Comparison of ENCODE assay signal across 14 cellular contexts in genomic region chr1:115644109-115644508, GRCh38.
"Had no signal": no experiment of that assay in that cellular context is flagged by ENCODE, and none has a peak within 500 bp of the region (broad histone marks: within the 10 kb centered on the region; RNA-seq: fewer than 3 reads in every experiment).

No MANE protein-coding gene starts in this region.

- H3K9me3 ChIP-seq: psoas muscle, thyroid gland had no signal

- H3K36me3 ChIP-seq: esophagus squamous epithelium, sigmoid colon, thyroid gland had no signal

- DNase-seq: activated B cell treated with CpG ODN at 0.5 μM for 24 hours; activated CD4-positive, alpha-beta T cell treated with anti-CD3 and anti-CD28 coated beads, Interleukin-2, amount 10 ng/mL, durations not matched to agents 24 days and 14 days; activated CD8-positive, alpha-beta memory T cell treated with anti-CD3 and anti-CD28 coated beads, Interleukin-2, amount 50 U/mL, for 48 hours; activated gamma-delta T cell; activated T-cell treated with anti-CD3 and anti-CD28 coated beads, Interleukin-2, amount 50 U/mL, for 72 hours; esophagus squamous epithelium; psoas muscle; sigmoid colon; stimulated activated CD4-positive, alpha-beta T cell treated with anti-CD3 and anti-CD28 coated beads, Interleukin-2, amount 100 ng/mL, for 24 hours; T-helper 2 cell; thyroid gland had no signal

- H3K27me3 Mint-ChIP-seq: central memory CD8-positive, alpha-beta T cell had no signal

- H3K4me3 Mint-ChIP-seq: activated B cell treated with CpG ODN at 0.5 μM for 24 hours had no signal

- ATAC-seq: activated naive CD4-positive, alpha-beta T cell treated with anti-CD3 and anti-CD28 coated beads, Interleukin-2, amount 50 U/mL, for 72 hours; activated T-cell treated with anti-CD3 and anti-CD28 coated beads, Interleukin-2, amount 50 U/mL, for 72 hours; psoas muscle had no signal

- H3K4me3 ChIP-seq: coronary artery, psoas muscle, thyroid gland had no signal

- H3K27ac Mint-ChIP-seq: activated B cell treated with CpG ODN at 0.5 μM for 24 hours; activated CD4-positive, alpha-beta T cell treated with anti-CD3 and anti-CD28 coated beads, Interleukin-2, amount 10 ng/mL, durations not matched to agents 24 days and 14 days; activated naive CD4-positive, alpha-beta T cell treated with anti-CD3 and anti-CD28 coated beads, Interleukin-2, amount 50 U/mL, for 72 hours; activated T-cell treated with anti-CD3 and anti-CD28 coated beads, Interleukin-2, amount 50 U/mL, for 72 hours had no signal

- H3K27me3 ChIP-seq: sigmoid colon, thyroid gland had no signal

- H3K27ac ChIP-seq: coronary artery, psoas muscle had no signal

- H3K9me3 Mint-ChIP-seq: activated B cell treated with CpG ODN at 0.5 μM for 24 hours had no signal
